Comparison of ENCODE assay signal across 16 cellular contexts in genomic region chr2:209322041-209322440, GRCh38.
DNase-seq lines count a peak whose midpoint lies in the region; ATAC-seq and TF ChIP-seq lines count a peak whose summit lies in the region.
"Had no signal": no experiment of that assay in that cellular context is flagged by ENCODE, and none has a peak within 500 bp of the region (broad histone marks: within the 10 kb centered on the region; RNA-seq: fewer than 3 reads in every experiment).

No MANE protein-coding gene starts in this region.

- no peaks in the 10 kb centered on the region for H3K36me3 ChIP-seq in RWPE2 (ENCODE audit: low read depth)
- H3K36me3 ChIP-seq: transverse colon had no signal

- no peak overlapping the region for H3K4me3 ChIP-seq in RWPE2 (ENCODE audit: severe bottlenecking)
- H3K4me3 ChIP-seq: transverse colon had no signal

- H3K4me1 ChIP-seq in RWPE2 (ENCODE audit: insufficient read depth, poor library complexity, severe bottlenecking), result peaks cover 3% of the 10 kb centered on the region
- H3K4me1 ChIP-seq: transverse colon had no signal

- H3K27ac Mint-ChIP-seq in HFFc6, result no peak overlapping the region
- no peak overlapping the region for H3K27ac Mint-ChIP-seq in mesothelial cell of epicardium
- H3K27ac Mint-ChIP-seq in activated naive CD8-positive, alpha-beta T cell treated with anti-CD3 and anti-CD28 coated beads, Interleukin-2, amount 50 U/mL, for 24 hours, result no peak overlapping the region
- H3K27ac Mint-ChIP-seq: activated T-helper 2 cell treated with anti-CD3 and anti-CD28 coated beads, Interferon-gamma antibody, Interleukin-2, Interleukin-4, amounts not matched to agents 10 μg/mL and 5 μg/mL and 100 μg/mL, durations not matched to agents 14 hours and 24 hours and 36 hours; stimulated activated naive B cell treated with anti-CD40 and anti-IgM and Interleukin-4, amounts not matched to agents 10 μg/mL and 1 μg/mL and 100 μg/mL, for 72 hours had no signal

- H3K9me3 Mint-ChIP-seq in HFFc6 (no peaks in the 10 kb centered on the region), mesothelial cell of epicardium (no peaks in the 10 kb centered on the region)
- no peaks in the 10 kb centered on the region for H3K9me3 Mint-ChIP-seq in activated naive CD8-positive, alpha-beta T cell treated with anti-CD3 and anti-CD28 coated beads, Interleukin-2, amount 50 U/mL, for 24 hours
- H3K9me3 Mint-ChIP-seq: activated T-helper 2 cell treated with anti-CD3 and anti-CD28 coated beads, Interferon-gamma antibody, Interleukin-2, Interleukin-4, amounts not matched to agents 10 μg/mL and 5 μg/mL and 100 μg/mL, durations not matched to agents 14 hours and 24 hours and 36 hours; stimulated activated naive B cell treated with anti-CD40 and anti-IgM and Interleukin-4, amounts not matched to agents 10 μg/mL and 1 μg/mL and 100 μg/mL, for 72 hours had no signal

- DNase-seq in HFFc6, result no peak
- DNase-seq in RWPE2 (ENCODE audit: low spot score), result no peak
- DNase-seq in mesothelial cell of epicardium (ENCODE audit: low spot score in 2 of 2, unreplicated experiment in 2 of 2), result no peak
- DNase-seq in activated naive CD8-positive, alpha-beta T cell treated with anti-CD3 and anti-CD28 coated beads, Interleukin-2, amount 50 U/mL, for 24 hours, result no peak
- no peak for DNase-seq in Right ventricle myocardium inferior (ENCODE audit: missing footprints)
- no peak for DNase-seq in NOMO-1 treated with DMSO at 0.1 percent for 48 hours (lab: John Stamatoyannopoulos, UW; ENCODE audit: unreplicated experiment)
- DNase-seq: activated CD8-positive, alpha-beta memory T cell treated with anti-CD3 and anti-CD28 coated beads for 24 hours; C1 segment of cervical spinal cord; NCI-H1436 treated with DMSO at 0.1 percent for 48 hours; stimulated activated naive B cell treated with anti-CD40 and anti-IgM and Interleukin-4, amounts not matched to agents 10 μg/mL and 1 μg/mL and 100 μg/mL, for 72 hours; transverse colon had no signal

- H3K27me3 Mint-ChIP-seq in HFFc6 (ENCODE audit: insufficient read depth) (peaks cover 3% of the 10 kb centered on the region; the same call in 1 of the 2 replicates), mesothelial cell of epicardium (ENCODE audit: low read depth) (peaks cover 7% of the 10 kb centered on the region)
- peaks cover 2% of the 10 kb centered on the region for H3K27me3 Mint-ChIP-seq in activated naive CD8-positive, alpha-beta T cell treated with anti-CD3 and anti-CD28 coated beads, Interleukin-2, amount 50 U/mL, for 24 hours

- ATAC-seq in RWPE2 (ENCODE audit: low read depth) (no peak), Right ventricle myocardium inferior (no peak), HG03571 (IDR thresholded peaks at IDR 0.05; ENCODE audit: unreplicated experiment) (no peak)
- ATAC-seq in activated naive CD8-positive, alpha-beta T cell treated with anti-CD3 and anti-CD28 coated beads, Interleukin-2, amount 50 U/mL, for 24 hours, result no peak
- ATAC-seq: stimulated activated naive B cell treated with anti-CD40 and anti-IgM and Interleukin-4, amounts not matched to agents 10 μg/mL and 1 μg/mL and 100 μg/mL, for 72 hours had no signal

- H3K27ac ChIP-seq in C4-2B (no peak overlapping the region), RWPE2 (ENCODE audit: poor library complexity, severe bottlenecking) (no peak overlapping the region)
- H3K27ac ChIP-seq: KMS-11, transverse colon had no signal

- H3K4me1 Mint-ChIP-seq in HFFc6 (ENCODE audit: low read depth) (no peaks in the 10 kb centered on the region; the same call in 1 of the 2 replicates), mesothelial cell of epicardium (peaks cover 3% of the 10 kb centered on the region)
- H3K4me1 Mint-ChIP-seq in activated naive CD8-positive, alpha-beta T cell treated with anti-CD3 and anti-CD28 coated beads, Interleukin-2, amount 50 U/mL, for 24 hours, result no peaks in the 10 kb centered on the region
- H3K4me1 Mint-ChIP-seq: stimulated activated naive B cell treated with anti-CD40 and anti-IgM and Interleukin-4, amounts not matched to agents 10 μg/mL and 1 μg/mL and 100 μg/mL, for 72 hours had no signal

- H3K36me3 Mint-ChIP-seq in HFFc6 (ENCODE audit: low read depth) (no peaks in the 10 kb centered on the region), mesothelial cell of epicardium (no peaks in the 10 kb centered on the region)
- H3K36me3 Mint-ChIP-seq in activated naive CD8-positive, alpha-beta T cell treated with anti-CD3 and anti-CD28 coated beads, Interleukin-2, amount 50 U/mL, for 24 hours (ENCODE audit: low read depth), result no peaks in the 10 kb centered on the region
- H3K36me3 Mint-ChIP-seq: stimulated activated naive B cell treated with anti-CD40 and anti-IgM and Interleukin-4, amounts not matched to agents 10 μg/mL and 1 μg/mL and 100 μg/mL, for 72 hours; WTC11 had no signal

- H3K9me3 ChIP-seq in RWPE2 (ENCODE audit: severe bottlenecking), result no peaks in the 10 kb centered on the region
- H3K9me3 ChIP-seq: transverse colon had no signal

- intact Hi-C loops in Right ventricle myocardium inferior (cut with DNase I), result no loop called here

- H3K27me3 ChIP-seq in RWPE2 (ENCODE audit: insufficient read depth, poor library complexity, severe bottlenecking), result no peaks in the 10 kb centered on the region
- H3K27me3 ChIP-seq: transverse colon had no signal

- peak; percentile 42 for TF ChIP-seq CTCF in C4-2B (conservative IDR thresholded peaks at IDR 0.05)
- TF ChIP-seq CTCF in HFFc6 (IDR thresholded peaks at IDR 0.05), result peak; percentile 42; the same call in 1 of the 2 replicates
- TF ChIP-seq CTCF in RWPE2 (IDR thresholded peaks at IDR 0.05; ENCODE audit: poor library complexity, severe bottlenecking), result peak; percentile 34
- TF ChIP-seq CTCF in mesothelial cell of epicardium (IDR thresholded peaks at IDR 0.05; ENCODE audit: unreplicated experiment), result peak; percentile 21

- H3K4me3 Mint-ChIP-seq in HFFc6 (no peak overlapping the region), mesothelial cell of epicardium (no peak overlapping the region)
- H3K4me3 Mint-ChIP-seq in activated naive CD8-positive, alpha-beta T cell treated with anti-CD3 and anti-CD28 coated beads, Interleukin-2, amount 50 U/mL, for 24 hours, result no peak overlapping the region
- H3K4me3 Mint-ChIP-seq: stimulated activated naive B cell treated with anti-CD40 and anti-IgM and Interleukin-4, amounts not matched to agents 10 μg/mL and 1 μg/mL and 100 μg/mL, for 72 hours; WTC11 had no signal
